ENCODE assay signal across 23 cellular contexts in the genomic region with DNA sequence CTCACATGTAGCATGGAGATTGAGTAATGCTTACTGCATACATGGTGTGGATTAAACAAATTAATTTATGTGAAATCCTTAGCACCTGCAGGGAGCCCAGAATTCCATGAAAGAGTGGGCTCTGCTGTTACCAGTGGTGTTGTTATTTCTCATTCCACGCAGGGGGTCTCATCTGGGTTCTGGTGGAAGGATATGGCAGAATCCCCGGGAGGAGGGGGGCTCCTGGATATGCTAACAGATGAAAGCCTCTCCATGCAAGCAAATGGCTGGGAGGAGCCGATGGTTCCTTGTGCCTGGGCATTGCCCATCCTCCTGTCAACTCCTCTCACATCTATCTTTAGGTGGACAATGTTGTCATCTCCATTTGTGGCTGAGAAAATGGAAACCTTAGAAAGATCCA.
"Had no signal": no experiment of that assay in that cellular context is flagged by ENCODE, and none has a peak within 500 bp of the region (broad histone marks: within the 10 kb centered on the region; RNA-seq: fewer than 3 reads in every experiment).

No MANE protein-coding gene starts in this region.

- H3K9me3 Mint-ChIP-seq: effector memory CD8-positive, alpha-beta T cell; endodermal cell had no signal

- H3K4me3 Mint-ChIP-seq: dendritic cell treated with granulocyte-macrophage colony-stimulating factor and Interleukin-4, amounts not matched to agents 40 ng/mL and 50 ng/mL, for 4 days; effector memory CD8-positive, alpha-beta T cell; endodermal cell had no signal

- H3K27me3 ChIP-seq: colonic mucosa, foreskin keratinocyte had no signal

- H3K4me3 ChIP-seq: colonic mucosa, coronary artery, dorsolateral prefrontal cortex, esophagus muscularis mucosa, esophagus squamous epithelium, gastrocnemius medialis, gastroesophageal sphincter, heart left ventricle, heart right ventricle had no signal

- H3K9me3 ChIP-seq: colonic mucosa, esophagus muscularis mucosa, esophagus squamous epithelium, gastrocnemius medialis, gastroesophageal sphincter, heart left ventricle, heart right ventricle had no signal

- H3K36me3 ChIP-seq: colonic mucosa, esophagus muscularis mucosa, esophagus squamous epithelium, gastrocnemius medialis, gastroesophageal sphincter, heart left ventricle, heart right ventricle had no signal

- H3K27ac ChIP-seq: colonic mucosa, coronary artery, dorsolateral prefrontal cortex, epithelial cell of prostate, esophagus muscularis mucosa, esophagus squamous epithelium, foreskin keratinocyte, gastrocnemius medialis, gastroesophageal sphincter, heart left ventricle, heart right ventricle had no signal

- H3K4me1 Mint-ChIP-seq: endodermal cell had no signal

- DNase-seq: colonic mucosa; cortex of kidney; dermis blood vessel endothelial cell; dorsolateral prefrontal cortex; effector CD4-positive, alpha-beta T cell; effector CD8-positive, alpha-beta T cell; effector memory CD4-positive, alpha-beta T cell; effector memory CD8-positive, alpha-beta T cell; endodermal cell; erythroblast; esophagus squamous epithelium; foreskin fibroblast; foreskin keratinocyte; foreskin melanocyte; gastrocnemius medialis; glutamatergic neuron; heart left ventricle; heart right ventricle had no signal

- H3K4me1 ChIP-seq: colonic mucosa, esophagus muscularis mucosa, esophagus squamous epithelium, foreskin keratinocyte, gastrocnemius medialis, gastroesophageal sphincter, heart left ventricle, heart right ventricle had no signal

- H3K27ac Mint-ChIP-seq: dendritic cell treated with granulocyte-macrophage colony-stimulating factor and Interleukin-4, amounts not matched to agents 40 ng/mL and 50 ng/mL, for 4 days; effector memory CD8-positive, alpha-beta T cell; endodermal cell had no signal
